ENCODE assay signal across 25 cellular contexts in the genomic region with DNA sequence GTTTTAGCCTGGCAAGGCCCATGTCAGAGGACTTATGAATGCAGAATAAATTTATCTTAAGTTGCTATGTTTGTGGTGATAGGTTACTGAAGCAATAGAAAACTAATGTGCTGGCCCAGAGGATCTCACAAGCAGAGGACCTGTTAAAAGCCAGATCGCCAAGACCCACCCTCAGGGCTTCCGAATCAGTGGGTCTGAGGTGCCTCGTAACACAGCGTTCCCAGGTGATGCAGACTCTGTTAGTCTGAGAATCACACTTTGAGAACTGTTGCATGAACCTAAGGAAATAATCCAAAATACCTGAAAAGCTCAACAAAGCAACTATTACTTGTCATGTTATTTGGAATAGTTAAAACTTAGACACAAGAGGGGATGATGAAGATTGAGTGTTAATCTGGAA. TPM values are rescaled to one million over a fixed set of nuclear protein-coding genes. Genes with fewer than 3 reads are reported as not detected.
DNase-seq lines count a peak whose midpoint lies in the region; ATAC-seq, FAIRE-seq and TF ChIP-seq lines count a peak whose summit lies in the region.
"Had no signal": no experiment of that assay in that cellular context is flagged by ENCODE, and none has a peak within 500 bp of the region (broad histone marks: within the 10 kb centered on the region; RNA-seq: fewer than 3 reads in every experiment).

No MANE protein-coding gene starts in this region.

- WGBS in K562 (ENCODE audit: insufficient coverage, low coverage, missing lambda C conversion rate): 31% methylated on average over 4 of the region's 4 CpGs

- H2AFZ ChIP-seq in K562 (ENCODE audit: low read depth, low read length) (no peak overlapping the region), osteoblast (ENCODE audit: low read length) (no peak overlapping the region)

- no peak overlapping the region for H3K4me3 Mint-ChIP-seq in activated CD8-positive, alpha-beta memory T cell treated with anti-CD3 and anti-CD28 coated beads, Interleukin-2, amount 10 ng/mL, durations not matched to agents 7 days and 5 days
- H3K4me3 Mint-ChIP-seq: B cell; CD4-positive, alpha-beta T cell; CD8-positive, alpha-beta memory T cell had no signal

- peaks cover 3% of the 10 kb centered on the region for H3K27me3 Mint-ChIP-seq in activated CD8-positive, alpha-beta memory T cell treated with anti-CD3 and anti-CD28 coated beads, Interleukin-2, amount 10 ng/mL, durations not matched to agents 7 days and 5 days
- H3K27me3 Mint-ChIP-seq: B cell; CD8-positive, alpha-beta memory T cell had no signal

- intact Hi-C loops in K562 (cut with micrococcal nuclease): no loop called here

- TF ChIP-seq CTCF in K562 (IDR thresholded peaks at IDR 0.05 in 2 of 3, conservative IDR thresholded peaks at IDR 0.05 in 1 of 3; ENCODE audit: insufficient read depth in 2 of 3, low read depth in 1 of 3, low read length in 3 of 3) (no peak), osteoblast (IDR thresholded peaks at IDR 0.05; ENCODE audit: extremely low read depth, low read depth, low read length) (no peak)

- H4K20me1 ChIP-seq in K562 (replicated peaks; ENCODE audit: control insufficient read depth, insufficient read depth, low read length): peaks cover 31% of the 10 kb centered on the region
- H4K20me1 ChIP-seq in osteoblast (ENCODE audit: insufficient read depth, low read length): peaks cover 6% of the 10 kb centered on the region

- in situ Hi-C loops in K562 (cut with MboI): no loop called here

- H3K9me3 ChIP-seq in K562 (replicated peaks; ENCODE audit: control insufficient read depth, insufficient read depth, low read depth, low read length) (no peaks in the 10 kb centered on the region), osteoblast (ENCODE audit: low read depth, low read length) (no peaks in the 10 kb centered on the region)
- H3K9me3 ChIP-seq: BLaER1 had no signal

- peaks cover 4% of the 10 kb centered on the region for H3K36me3 Mint-ChIP-seq in activated CD8-positive, alpha-beta memory T cell treated with anti-CD3 and anti-CD28 coated beads, Interleukin-2, amount 10 ng/mL, durations not matched to agents 7 days and 5 days

- TF ChIP-seq POLR2A in K562 (conservative IDR thresholded peaks at IDR 0.05): no peak
- TF ChIP-seq POLR2A in H54 (IDR thresholded peaks at IDR 0.05; ENCODE audit: low read depth, low read length): no peak

- POLR2A ChIA-PET in K562 (lab: Yijun Ruan, JAX): interaction anchor here (0.6 to 3.3 kb wide), 13 partner anchors 8 to 1319 kb away, joined by 3 to 17 read pairs (median 4); no protein-coding TSS in a partner anchor

- BruUV-seq in K562 (replicated peaks; lab: Mats Ljungman, UMichigan): no TSS peak

- FAIRE-seq in K562 (lab: Jason Lieb, UNC) (no peak), H54 (lab: Jason Lieb, UNC) (no peak)
- FAIRE-seq: A204.1, D721Med, GM12878, GM18507 had no signal

- CTCF ChIA-PET in activated CD8-positive, alpha-beta memory T cell treated with anti-CD3 and anti-CD28 coated beads, Interleukin-2, amount 10 ng/mL, durations not matched to agents 7 days and 5 days (lab: Charles Lee): interaction anchor here (0.7 to 1.3 kb wide), 4 partner anchors 9 to 26 kb away, joined by 3 to 8 read pairs (median 4); no protein-coding TSS in a partner anchor
- CTCF ChIA-PET in K562 (lab: Yijun Ruan, JAX; ENCODE audit: low intra/inter-chr PET ratio): no interaction called here

- H3K9ac ChIP-seq in K562 (ENCODE audit: insufficient read depth in 1 of 2, low read depth in 2 of 2, low read length in 2 of 2): no peak overlapping the region
- H3K9ac ChIP-seq: BLaER1 had no signal

- no peak overlapping the region for H3K27ac ChIP-seq in K562 (ENCODE audit: extremely low read depth, low read depth, low read length)
- no peak overlapping the region for H3K27ac ChIP-seq in osteoblast (ENCODE audit: low read depth, low read length)
- H3K27ac ChIP-seq: 22Rv1, BLaER1, C4-2B had no signal

- H3K4me3 ChIP-seq in K562 (no peak overlapping the region), osteoblast (ENCODE audit: insufficient read depth, low read length) (no peak overlapping the region)
- H3K4me3 ChIP-seq: BLaER1, GM12878 had no signal

- peak overlapping the region; percentile 24 for H3K27ac Mint-ChIP-seq in activated CD8-positive, alpha-beta memory T cell treated with anti-CD3 and anti-CD28 coated beads, Interleukin-2, amount 10 ng/mL, durations not matched to agents 7 days and 5 days
- H3K27ac Mint-ChIP-seq: B cell; CD4-positive, alpha-beta T cell had no signal

- no peak for DNase-seq in activated CD8-positive, alpha-beta memory T cell treated with anti-CD3 and anti-CD28 coated beads, Interleukin-2, amount 10 ng/mL, durations not matched to agents 7 days and 5 days
- DNase-seq in activated CD8-positive, alpha-beta memory T cell treated with anti-CD3 and anti-CD28 coated beads, Interleukin-2, amount 50 U/mL, for 48 hours: no peak
- DNase-seq in K562 (ENCODE audit: extremely low read depth in 1 of 4, low spot score in 3 of 4): no peak
- peak; percentile 3 for DNase-seq in epidermal melanocyte (ENCODE audit: insufficient read length, low spot score)
- DNase-seq in osteoblast (ENCODE audit: insufficient read length, low spot score, missing footprints): peak; percentile 51
- DNase-seq in H54 (ENCODE audit: insufficient read length, low spot score): no peak
- DNase-seq: CD4-positive, alpha-beta T cell; DMS 273 treated with DMSO at 0.1 percent for 48 hours; DMS79; EL; GDM1; GOT3; H7; HCEC 1CT had no signal

- TF ChIP-seq EP300 in K562 (IDR thresholded peaks at IDR 0.05; ENCODE audit: low read length): no peak

- H3K79me2 ChIP-seq in K562 (ENCODE audit: control insufficient read depth, insufficient read depth, low read length) (no peaks in the 10 kb centered on the region), osteoblast (ENCODE audit: insufficient read depth, low read length) (no peaks in the 10 kb centered on the region)

- H3K9me1 ChIP-seq in K562 (ENCODE audit: control insufficient read depth, insufficient read depth, low read length): no peaks in the 10 kb centered on the region

- H3K36me3 ChIP-seq in K562 (ENCODE audit: control insufficient read depth, insufficient read depth, low read length) (no peaks in the 10 kb centered on the region), osteoblast (ENCODE audit: insufficient read depth, low read length) (peaks cover 31% of the 10 kb centered on the region)

- H3K27me3 ChIP-seq in K562 (ENCODE audit: control insufficient read depth in 2 of 2, insufficient read depth in 2 of 2, low read length in 2 of 2): peaks cover 19 to 49% of the 10 kb centered on the region in 2 experiments; a peak in 4 of 5 replicates
- H3K27me3 ChIP-seq in osteoblast (ENCODE audit: insufficient read depth, low read length): no peaks in the 10 kb centered on the region

- ATAC-seq in activated CD8-positive, alpha-beta memory T cell treated with anti-CD3 and anti-CD28 coated beads, Interleukin-2, amount 10 ng/mL, durations not matched to agents 7 days and 5 days: no peak
- ATAC-seq in K562: no peak
- no peak for ATAC-seq in GM18517 (IDR thresholded peaks at IDR 0.05; ENCODE audit: unreplicated experiment)
- no peak for ATAC-seq in HG03139 (IDR thresholded peaks at IDR 0.05; ENCODE audit: unreplicated experiment)
- ATAC-seq: GM12878 had no signal

- H3K9me3 Mint-ChIP-seq in activated CD8-positive, alpha-beta memory T cell treated with anti-CD3 and anti-CD28 coated beads, Interleukin-2, amount 10 ng/mL, durations not matched to agents 7 days and 5 days (ENCODE audit: low read depth): no peaks in the 10 kb centered on the region
- H3K9me3 Mint-ChIP-seq: CD4-positive, alpha-beta T cell; CD8-positive, alpha-beta memory T cell had no signal

- H3K4me1 Mint-ChIP-seq in activated CD8-positive, alpha-beta memory T cell treated with anti-CD3 and anti-CD28 coated beads, Interleukin-2, amount 10 ng/mL, durations not matched to agents 7 days and 5 days: no peaks in the 10 kb centered on the region

- TF ChIP-seq RAD21 in K562 (CRISPR knock-in tag; conservative IDR thresholded peaks at IDR 0.05 in 1 of 2, IDR thresholded peaks at IDR 0.05 in 1 of 2): no peak

- H3K4me1 ChIP-seq in K562 (replicated peaks in 1 of 2; ENCODE audit: control insufficient read depth in 2 of 2, insufficient read depth in 2 of 2, low read length in 2 of 2): peaks cover 0 to 11% of the 10 kb centered on the region in 2 experiments; a peak in 1 of 5 replicates
- peaks cover under 1% of the 10 kb centered on the region for H3K4me1 ChIP-seq in osteoblast (ENCODE audit: insufficient read depth, low read length)

- H3K4me2 ChIP-seq in K562 (ENCODE audit: insufficient read depth, low read length) (no peak overlapping the region), osteoblast (ENCODE audit: insufficient read depth, low read length) (no peak overlapping the region)
- H3K4me2 ChIP-seq: BLaER1 had no signal

RNA-seq across cellular contexts. Expression of a gene that starts 6.7 kb away (rescaled TPM):
- total RNA-seq in activated CD8-positive, alpha-beta memory T cell treated with anti-CD3 and anti-CD28 coated beads, Interleukin-2, amount 10 ng/mL, durations not matched to agents 7 days and 5 days: 1 to 10 TPM in 1 of 2 experiments, under 1 TPM in 1; 0.54 to 1.1 TPM
- 0.65 TPM in 1 of 2 replicates, not detected in the other for total RNA-seq in K562 (2011; cell fraction: chromatin; rRNA removed; ENCODE audit: low replicate concordance)
- total RNA-seq in K562 (2011; cell fraction: nucleolus; rRNA removed): 0.50 and 0.92 TPM in 2 replicates
- total RNA-seq in K562 (2011; cell fraction: nucleoplasm; rRNA removed): 0.15 TPM in 2 replicates
- total RNA-seq in K562 (2014; rRNA removed): 0.20 and 0.32 TPM in 2 replicates
- total RNA-seq in K562 (2014; rRNA removed; fragmentation: Illumina TruSeq; extraction: Trizol): not detected in 2 replicates
- not detected in 2 replicates for total RNA-seq in K562 (2015; rRNA removed; fragmentation: Illumina TruSeq; extraction: Trizol)
- 0.13 and 0.29 TPM in 2 replicates for total RNA-seq in K562 (2021)
- polyA plus RNA-seq in K562 (2011; rRNA removed): 0.06 and 0.26 TPM in 2 replicates
- 0.15 and 0.25 TPM in 2 replicates for polyA plus RNA-seq in K562 (2011; cell fraction: cytosol; rRNA removed)
- polyA plus RNA-seq in K562 (2011; cell fraction: nucleus; rRNA removed): 0.61 and 0.65 TPM in 2 replicates
- polyA plus RNA-seq in K562 (2012): 0.21 and 1.3 TPM in 2 replicates
- polyA plus RNA-seq in K562 (2014; fragmentation: Illumina TruSeq; extraction: Trizol): not detected in 2 replicates
- polyA plus RNA-seq in K562 (2014; fragmentation: Nextera tagmentation; extraction: Ambion mirVana): not detected
- polyA plus RNA-seq in K562 (2014; rRNA removed): 0.13 and 0.23 TPM in 2 replicates
- not detected in 2 replicates for polyA minus RNA-seq in K562 (2011; rRNA and poly(A)+ RNA removed)
- not detected in 2 replicates for polyA minus RNA-seq in K562 (2011; cell fraction: cytosol; rRNA and poly(A)+ RNA removed)
- polyA minus RNA-seq in K562 (2011; cell fraction: nucleus; rRNA and poly(A)+ RNA removed): 0.22 and 0.27 TPM in 2 replicates
- 18.3 and 23.9 TPM in 2 replicates for total RNA-seq in osteoblast

RNA-seq across cellular contexts. Expression of a gene that starts 50.4 kb away (rescaled TPM):
- total RNA-seq in activated CD8-positive, alpha-beta memory T cell treated with anti-CD3 and anti-CD28 coated beads, Interleukin-2, amount 10 ng/mL, durations not matched to agents 7 days and 5 days: 10 to 100 TPM in 1 of 2 experiments, 1 to 10 TPM in 1; 10.0 to 10.9 TPM
- total RNA-seq in K562 (2011; cell fraction: chromatin; rRNA removed; ENCODE audit: low replicate concordance): 36.8 and 68.2 TPM in 2 replicates
- 55.4 and 63.2 TPM in 2 replicates for total RNA-seq in K562 (2011; cell fraction: nucleolus; rRNA removed)
- 50.2 and 53.7 TPM in 2 replicates for total RNA-seq in K562 (2011; cell fraction: nucleoplasm; rRNA removed)
- total RNA-seq in K562 (2014; rRNA removed) (49.2 and 56.7 TPM in 2 replicates), K562 (2014; rRNA removed; fragmentation: Illumina TruSeq; extraction: Trizol) (17.4 and 20.5 TPM in 2 replicates), K562 (2015; rRNA removed; fragmentation: Illumina TruSeq; extraction: Trizol) (31.5 and 32.5 TPM in 2 replicates), K562 (2021) (53.5 and 55.7 TPM in 2 replicates), osteoblast (12.4 and 13.8 TPM in 2 replicates)
- polyA plus RNA-seq in K562 (2011; rRNA removed) (33.8 and 49.7 TPM in 2 replicates), K562 (2014; fragmentation: Illumina TruSeq; extraction: Trizol) (22.8 and 24.5 TPM in 2 replicates), K562 (2014; fragmentation: Nextera tagmentation; extraction: Ambion mirVana) (1 to 10 TPM; 2.4 to 3.7 TPM), K562 (2014; rRNA removed) (37.1 and 62.8 TPM in 2 replicates)
- polyA plus RNA-seq in K562 (2011; cell fraction: cytosol; rRNA removed): 56.9 and 67.4 TPM in 2 replicates
- 42.8 and 56.1 TPM in 2 replicates for polyA plus RNA-seq in K562 (2011; cell fraction: nucleus; rRNA removed)
- 31.5 and 39.9 TPM in 2 replicates for polyA plus RNA-seq in K562 (2012)
- polyA minus RNA-seq in K562 (2011; rRNA and poly(A)+ RNA removed): 32.6 and 33.0 TPM in 2 replicates
- polyA minus RNA-seq in K562 (2011; cell fraction: cytosol; rRNA and poly(A)+ RNA removed): 39.3 and 58.2 TPM in 2 replicates
- polyA minus RNA-seq in K562 (2011; cell fraction: nucleus; rRNA and poly(A)+ RNA removed): 23.6 and 28.3 TPM in 2 replicates

RNA-seq across cellular contexts. Expression of a gene that starts 51.3 kb away (rescaled TPM):
- 10 to 100 TPM; 27.5 to 31.7 TPM for total RNA-seq in activated CD8-positive, alpha-beta memory T cell treated with anti-CD3 and anti-CD28 coated beads, Interleukin-2, amount 10 ng/mL, durations not matched to agents 7 days and 5 days
- 116 and 152 TPM in 2 replicates for total RNA-seq in K562 (2011; cell fraction: chromatin; rRNA removed; ENCODE audit: low replicate concordance)
- 68.5 and 75.0 TPM in 2 replicates for total RNA-seq in K562 (2011; cell fraction: nucleolus; rRNA removed)
- total RNA-seq in K562 (2011; cell fraction: nucleoplasm; rRNA removed): 88.1 and 101 TPM in 2 replicates
- total RNA-seq in K562 (2014; rRNA removed) (15.1 and 15.6 TPM in 2 replicates), K562 (2014; rRNA removed; fragmentation: Illumina TruSeq; extraction: Trizol) (13.5 and 15.3 TPM in 2 replicates), K562 (2015; rRNA removed; fragmentation: Illumina TruSeq; extraction: Trizol) (15.2 and 15.7 TPM in 2 replicates), K562 (2021) (20.1 and 21.1 TPM in 2 replicates), osteoblast (36.9 and 46.6 TPM in 2 replicates)
- polyA plus RNA-seq in K562 (2011; rRNA removed) (25.6 and 43.0 TPM in 2 replicates), K562 (2014; fragmentation: Illumina TruSeq; extraction: Trizol) (15.4 and 16.5 TPM in 2 replicates), K562 (2014; fragmentation: Nextera tagmentation; extraction: Ambion mirVana) (1 to 10 TPM; 1.3 to 1.8 TPM), K562 (2014; rRNA removed) (15.8 and 18.6 TPM in 2 replicates)
- 24.5 and 36.2 TPM in 2 replicates for polyA plus RNA-seq in K562 (2011; cell fraction: cytosol; rRNA removed)
- polyA plus RNA-seq in K562 (2011; cell fraction: nucleus; rRNA removed): 73.7 and 92.5 TPM in 2 replicates
- polyA plus RNA-seq in K562 (2012): 15.0 and 42.6 TPM in 2 replicates
- polyA minus RNA-seq in K562 (2011; rRNA and poly(A)+ RNA removed): 24.1 and 42.3 TPM in 2 replicates
- polyA minus RNA-seq in K562 (2011; cell fraction: cytosol; rRNA and poly(A)+ RNA removed): 13.4 and 21.4 TPM in 2 replicates
- polyA minus RNA-seq in K562 (2011; cell fraction: nucleus; rRNA and poly(A)+ RNA removed): 36.2 and 65.9 TPM in 2 replicates

Comparison
In these comparisons a context has a peak if more than half of its experiments do, and no peak if none do; other contexts are left out.
1. DNase-seq: peak in epidermal melanocyte (single experiment) and osteoblast (single experiment); none in activated CD8-positive, alpha-beta memory T cell treated with anti-CD3 and anti-CD28 coated beads, Interleukin-2, amount 10 ng/mL, durations not matched to agents 7 days and 5 days (single experiment), activated CD8-positive, alpha-beta memory T cell treated with anti-CD3 and anti-CD28 coated beads, Interleukin-2, amount 50 U/mL, for 48 hours (single experiment), K562 (0 of 4) and H54 (single experiment).